ENCODE assay signal across 12 cellular contexts in the genomic region with DNA sequence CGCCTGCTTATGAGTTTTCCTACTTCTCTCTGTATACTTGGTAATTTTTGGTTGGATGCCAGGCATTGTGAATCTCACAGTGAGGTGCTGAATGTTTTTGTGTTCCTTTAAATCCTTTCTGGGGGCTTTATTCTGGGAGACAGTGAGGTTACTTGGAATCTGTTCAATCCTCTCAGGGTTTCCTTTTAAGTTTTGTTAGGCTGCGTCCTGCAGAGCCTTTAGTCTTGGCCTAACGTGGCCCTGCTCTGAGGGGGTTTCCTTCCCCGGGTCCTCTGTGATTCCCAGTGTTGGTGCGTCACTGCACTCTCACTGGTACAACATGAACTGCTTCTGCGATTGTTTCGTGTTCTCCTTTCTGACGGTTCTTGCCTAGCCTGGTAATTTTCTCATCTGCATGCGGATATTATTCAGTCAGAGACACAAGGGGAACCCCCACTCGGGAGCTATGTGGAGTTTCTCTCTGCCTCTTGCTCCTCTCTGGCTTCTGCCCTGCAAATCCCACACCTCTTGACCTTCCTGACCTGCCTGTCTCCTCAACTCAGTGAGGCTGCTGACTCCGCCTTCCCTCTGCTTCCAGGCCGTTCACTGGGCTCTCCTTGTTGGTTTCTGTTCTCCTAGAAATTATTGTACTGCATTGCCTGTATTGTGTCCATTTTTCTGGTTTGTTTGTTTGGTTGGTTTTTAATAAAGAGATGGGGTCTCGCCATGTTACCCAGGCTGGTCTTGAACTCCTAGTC.
A peak's percentile ranks its signal among the peaks of the same experiment; 100 is the strongest.
DNase-seq lines count a peak whose midpoint lies in the region; ATAC-seq and TF ChIP-seq lines count a peak whose summit lies in the region.
"Had no signal": no experiment of that assay in that cellular context is flagged by ENCODE, and none has a peak within 500 bp of the region (broad histone marks: within the 10 kb centered on the region; RNA-seq: fewer than 3 reads in every experiment).

No MANE protein-coding gene starts in this region.

- DNase-seq in glutamatergic neuron: no peak
- no peak for DNase-seq in nephron progenitor cell
- DNase-seq in tibial nerve (ENCODE audit: low spot score in 2 of 2): peak in 1 of 2 donors; percentile 21
- DNase-seq in stimulated activated CD4-positive, alpha-beta T cell treated with anti-CD3 and anti-CD28 coated beads, Interleukin-4, amount 100 ng/mL, for 24 hours: no peak
- no peak for DNase-seq in NAMALWA (ENCODE audit: low spot score)
- no peak for DNase-seq in MM.1S
- DNase-seq: NCI-H1694 had no signal

- ATAC-seq in GM19467 (IDR thresholded peaks at IDR 0.05; ENCODE audit: unreplicated experiment): no peak
- ATAC-seq: K562; stimulated activated effector memory CD8-positive, alpha-beta T cell treated with anti-CD3 and anti-CD28 coated beads, Interleukin-12 subunit alpha, Interleukin-12 subunit beta, amount 100 ng/mL, for 72 hours had no signal

- no peaks in the 10 kb centered on the region for H4K20me1 ChIP-seq in MM.1S (ENCODE audit: insufficient read depth, low read length)

- H3K4me3 Mint-ChIP-seq in glutamatergic neuron (ENCODE audit: unreplicated experiment): peak overlapping the region; percentile 17
- H3K4me3 Mint-ChIP-seq in nephron progenitor cell: no peak overlapping the region
- H3K4me3 Mint-ChIP-seq: stimulated activated effector memory CD8-positive, alpha-beta T cell treated with anti-CD3 and anti-CD28 coated beads, Interleukin-12 subunit alpha, Interleukin-12 subunit beta, amount 100 ng/mL, for 72 hours had no signal

- H3K27me3 ChIP-seq in tibial nerve (no peaks in the 10 kb centered on the region), MM.1S (replicated peaks; ENCODE audit: insufficient read depth, low read length) (no peaks in the 10 kb centered on the region)

- H3K36me3 Mint-ChIP-seq in glutamatergic neuron (ENCODE audit: unreplicated experiment) (peaks cover 4% of the 10 kb centered on the region), nephron progenitor cell (ENCODE audit: low read depth) (peaks cover 62% of the 10 kb centered on the region)
- H3K36me3 Mint-ChIP-seq: stimulated activated effector memory CD8-positive, alpha-beta T cell treated with anti-CD3 and anti-CD28 coated beads, Interleukin-12 subunit alpha, Interleukin-12 subunit beta, amount 100 ng/mL, for 72 hours had no signal

- peak overlapping the region; percentile 81 for H3K27ac Mint-ChIP-seq in glutamatergic neuron (ENCODE audit: unreplicated experiment)
- peak overlapping the region; percentile 55 for H3K27ac Mint-ChIP-seq in nephron progenitor cell
- H3K27ac Mint-ChIP-seq: stimulated activated effector memory CD8-positive, alpha-beta T cell treated with anti-CD3 and anti-CD28 coated beads, Interleukin-12 subunit alpha, Interleukin-12 subunit beta, amount 100 ng/mL, for 72 hours had no signal

- H3K9ac ChIP-seq in MM.1S (ENCODE audit: low read length): no peak overlapping the region

- TF ChIP-seq POLR2A in tibial nerve (IDR thresholded peaks at IDR 0.05): peak in 1 of 2 donors; percentile 18

- peak; percentile 48 to 64 for TF ChIP-seq EP300 in tibial nerve (IDR thresholded peaks at IDR 0.05)

- H3K9me3 ChIP-seq in tibial nerve: peaks cover 0 to 6% (median 2%) of the 10 kb centered on the region in 4 donors
- no peaks in the 10 kb centered on the region for H3K9me3 ChIP-seq in MM.1S (replicated peaks; ENCODE audit: insufficient read depth, low read length)

- peaks cover 47% of the 10 kb centered on the region for H3K4me1 Mint-ChIP-seq in glutamatergic neuron (ENCODE audit: low read depth, unreplicated experiment)
- H3K4me1 Mint-ChIP-seq in nephron progenitor cell: peaks cover 48% of the 10 kb centered on the region

- H3K27ac ChIP-seq in angular gyrus (ENCODE audit: low read depth, low read length): peak overlapping the region; percentile 58
- peak overlapping the region; percentile 36 to 84 (median 59) for H3K27ac ChIP-seq in tibial nerve
- H3K27ac ChIP-seq in MM.1S (ENCODE audit: low read length): no peak overlapping the region
- H3K27ac ChIP-seq: SK-N-MC had no signal

- H3K4me3 ChIP-seq in tibial nerve: no peak overlapping the region
- no peak overlapping the region for H3K4me3 ChIP-seq in MM.1S (ENCODE audit: low read length)
- H3K4me3 ChIP-seq: K562, SK-N-MC had no signal

- no peak overlapping the region for H2AFZ ChIP-seq in MM.1S (ENCODE audit: low read length)

- H3K79me2 ChIP-seq in MM.1S (ENCODE audit: low read length): no peaks in the 10 kb centered on the region

- H3K9me2 ChIP-seq in MM.1S (replicated peaks; ENCODE audit: insufficient read depth, low read length): no peaks in the 10 kb centered on the region

- peaks cover 0 to 87% (median 5%) of the 10 kb centered on the region in 3 donors for H3K36me3 ChIP-seq in tibial nerve
- no peaks in the 10 kb centered on the region for H3K36me3 ChIP-seq in MM.1S (replicated peaks; ENCODE audit: insufficient read depth, low read length)

- H3K9me3 Mint-ChIP-seq in glutamatergic neuron (ENCODE audit: unreplicated experiment): peaks cover 13% of the 10 kb centered on the region
- peaks cover 4% of the 10 kb centered on the region for H3K9me3 Mint-ChIP-seq in nephron progenitor cell

- H3K4me1 ChIP-seq in tibial nerve: peaks cover 0 to 47% (median 8%) of the 10 kb centered on the region in 4 donors
- no peaks in the 10 kb centered on the region for H3K4me1 ChIP-seq in MM.1S (ENCODE audit: low read length)

- H3K4me2 ChIP-seq in MM.1S (ENCODE audit: low read depth, low read length): no peak overlapping the region

- WGBS in tibial nerve, 2 donors: 42 to 51% methylated on average over 13 of the region's 13 CpGs

- no peaks in the 10 kb centered on the region for H3F3A ChIP-seq in MM.1S (ENCODE audit: insufficient read depth, low read length)

- TF ChIP-seq CTCF in glutamatergic neuron (IDR thresholded peaks at IDR 0.05; ENCODE audit: partially characterized antibody, unreplicated experiment) (no peak), nephron progenitor cell (IDR thresholded peaks at IDR 0.05) (no peak), tibial nerve (IDR thresholded peaks at IDR 0.05) (no peak), MM.1S (IDR thresholded peaks at IDR 0.05; ENCODE audit: low read length) (no peak)

- H3K27me3 Mint-ChIP-seq in glutamatergic neuron (ENCODE audit: unreplicated experiment) (peaks cover 12% of the 10 kb centered on the region), nephron progenitor cell (ENCODE audit: low read depth, poor library complexity) (peaks cover 6% of the 10 kb centered on the region)
